ENCODE assay signal across 1 cellular context in genomic region chr1:85259118-85259865, GRCh38.
TF ChIP-seq lines count a peak whose summit lies in the region.

Gene C1orf52 (minus strand): TSS chr1:85259662. CDS start chr1:85259633, 29 bp downstream.

TF ChIP-seq in HepG2, 621 proteins besides CTCF, POLR2A, EP300 and RAD21 (continued from another document and continues in another):
- TF ChIP-seq ZNF740 (CRISPR knock-in tag; IDR thresholded peaks at IDR 0.05) = 0 out of 2 replicates have a peak, but pooled peaks have one; percentile 36
- peak; percentile 88 for TF ChIP-seq SAP130 (CRISPR knock-in tag; IDR thresholded peaks at IDR 0.05; ENCODE audit: low read depth)
- TF ChIP-seq, protein P1, sequence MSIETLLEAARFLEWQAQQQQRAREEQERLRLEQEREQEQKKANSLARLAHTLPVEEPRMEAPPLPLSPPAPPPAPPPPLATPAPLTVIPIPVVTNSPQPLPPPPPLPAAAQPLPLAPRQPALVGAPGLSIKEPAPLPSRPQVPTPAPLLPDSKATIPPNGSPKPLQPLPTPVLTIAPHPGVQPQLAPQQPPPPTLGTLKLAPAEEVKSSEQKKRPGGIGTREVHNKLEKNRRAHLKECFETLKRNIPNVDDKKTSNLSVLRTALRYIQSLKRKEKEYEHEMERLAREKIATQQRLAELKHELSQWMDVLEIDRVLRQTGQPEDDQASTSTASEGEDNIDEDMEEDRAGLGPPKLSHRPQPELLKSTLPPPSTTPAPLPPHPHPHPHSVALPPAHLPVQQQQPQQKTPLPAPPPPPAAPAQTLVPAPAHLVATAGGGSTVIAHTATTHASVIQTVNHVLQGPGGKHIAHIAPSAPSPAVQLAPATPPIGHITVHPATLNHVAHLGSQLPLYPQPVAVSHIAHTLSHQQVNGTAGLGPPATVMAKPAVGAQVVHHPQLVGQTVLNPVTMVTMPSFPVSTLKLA (IDR thresholded peaks at IDR 0.05) = 0 out of 2 replicates have a peak, but pooled peaks have one; percentile 16
- TF ChIP-seq ZNF788 (CRISPR knock-in tag; IDR thresholded peaks at IDR 0.05; ENCODE audit: borderline replicate concordance) = no peak; the same call in 1 of the 2 replicates
- TF ChIP-seq YEATS4 (CRISPR knock-in tag; IDR thresholded peaks at IDR 0.05; ENCODE audit: borderline replicate concordance) = peak; percentile 84
- 0 out of 2 replicates have a peak, but pooled peaks have one; percentile 29 for TF ChIP-seq ZNF143 (CRISPR knock-in tag; IDR thresholded peaks at IDR 0.05)
- TF ChIP-seq SMC3 (IDR thresholded peaks at IDR 0.05; ENCODE audit: low read length) = peak; percentile 28; the same call in 1 of the 2 replicates
- peak; percentile 80 for TF ChIP-seq KDM5B (CRISPR knock-in tag; IDR thresholded peaks at IDR 0.05; ENCODE audit: borderline replicate concordance)
- no peak for TF ChIP-seq TBP (CRISPR knock-in tag; IDR thresholded peaks at IDR 0.05)
- TF ChIP-seq JDP2 (CRISPR knock-in tag; IDR thresholded peaks at IDR 0.05; ENCODE audit: borderline replicate concordance) = no peak
- TF ChIP-seq ZNF230 (CRISPR knock-in tag; IDR thresholded peaks at IDR 0.05) = 0 out of 2 replicates have a peak, but pooled peaks have one; percentile 16
- peak; percentile 77; the same call in 1 of the 2 replicates for TF ChIP-seq NFKB2 (CRISPR knock-in tag; IDR thresholded peaks at IDR 0.05; ENCODE audit: borderline replicate concordance)
- TF ChIP-seq ZNF232 (CRISPR knock-in tag; IDR thresholded peaks at IDR 0.05; ENCODE audit: borderline replicate concordance) = peak; percentile 62; the same call in 1 of the 2 replicates
- peak; percentile 83; the same call in 1 of the 2 replicates for TF ChIP-seq ZNF580 (CRISPR knock-in tag; IDR thresholded peaks at IDR 0.05; ENCODE audit: borderline replicate concordance, low read depth)
- 0 out of 2 replicates have a peak, but pooled peaks have one; percentile 57 for TF ChIP-seq POLR2AphosphoS2 (IDR thresholded peaks at IDR 0.05; ENCODE audit: low read depth, low read length)
- peak; percentile 84 for TF ChIP-seq ZNF501 (CRISPR knock-in tag; IDR thresholded peaks at IDR 0.05)
- TF ChIP-seq TSC22D2 (CRISPR knock-in tag; IDR thresholded peaks at IDR 0.05; ENCODE audit: borderline replicate concordance) = 0 out of 2 replicates have a peak, but pooled peaks have one; percentile 45
- no peak for TF ChIP-seq AGO1 (IDR thresholded peaks at IDR 0.05; ENCODE audit: low read depth, low read length, poor library complexity, severe bottlenecking)
- TF ChIP-seq GATAD1 (CRISPR knock-in tag; IDR thresholded peaks at IDR 0.05) = peak; percentile 84
- TF ChIP-seq ZNF614 (CRISPR knock-in tag; IDR thresholded peaks at IDR 0.05; ENCODE audit: borderline replicate concordance) = peak; percentile 77; the same call in 1 of the 2 replicates
- TF ChIP-seq AHR (CRISPR knock-in tag; IDR thresholded peaks at IDR 0.05) = no peak
- no peak for TF ChIP-seq ZNF850 (CRISPR knock-in tag; conservative IDR thresholded peaks at IDR 0.05)
- TF ChIP-seq, protein P2, sequence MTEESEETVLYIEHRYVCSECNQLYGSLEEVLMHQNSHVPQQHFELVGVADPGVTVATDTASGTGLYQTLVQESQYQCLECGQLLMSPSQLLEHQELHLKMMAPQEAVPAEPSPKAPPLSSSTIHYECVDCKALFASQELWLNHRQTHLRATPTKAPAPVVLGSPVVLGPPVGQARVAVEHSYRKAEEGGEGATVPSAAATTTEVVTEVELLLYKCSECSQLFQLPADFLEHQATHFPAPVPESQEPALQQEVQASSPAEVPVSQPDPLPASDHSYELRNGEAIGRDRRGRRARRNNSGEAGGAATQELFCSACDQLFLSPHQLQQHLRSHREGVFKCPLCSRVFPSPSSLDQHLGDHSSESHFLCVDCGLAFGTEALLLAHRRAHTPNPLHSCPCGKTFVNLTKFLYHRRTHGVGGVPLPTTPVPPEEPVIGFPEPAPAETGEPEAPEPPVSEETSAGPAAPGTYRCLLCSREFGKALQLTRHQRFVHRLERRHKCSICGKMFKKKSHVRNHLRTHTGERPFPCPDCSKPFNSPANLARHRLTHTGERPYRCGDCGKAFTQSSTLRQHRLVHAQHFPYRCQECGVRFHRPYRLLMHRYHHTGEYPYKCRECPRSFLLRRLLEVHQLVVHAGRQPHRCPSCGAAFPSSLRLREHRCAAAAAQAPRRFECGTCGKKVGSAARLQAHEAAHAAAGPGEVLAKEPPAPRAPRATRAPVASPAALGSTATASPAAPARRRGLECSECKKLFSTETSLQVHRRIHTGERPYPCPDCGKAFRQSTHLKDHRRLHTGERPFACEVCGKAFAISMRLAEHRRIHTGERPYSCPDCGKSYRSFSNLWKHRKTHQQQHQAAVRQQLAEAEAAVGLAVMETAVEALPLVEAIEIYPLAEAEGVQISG (CRISPR knock-in tag; IDR thresholded peaks at IDR 0.05) = peak; percentile 92
- peak; percentile 62 for TF ChIP-seq FOSL2 (CRISPR knock-in tag; IDR thresholded peaks at IDR 0.05)
- no peak for TF ChIP-seq TP53 (CRISPR knock-in tag; conservative IDR thresholded peaks at IDR 0.05)
- TF ChIP-seq ZNF263 (CRISPR knock-in tag; IDR thresholded peaks at IDR 0.05) = no peak
- TF ChIP-seq PPARG (CRISPR knock-in tag; conservative IDR thresholded peaks at IDR 0.05) = no peak
- no peak for TF ChIP-seq SP1 (IDR thresholded peaks at IDR 0.05)
- peak; percentile 83 for TF ChIP-seq SP1 (CRISPR knock-in tag; IDR thresholded peaks at IDR 0.05)
- TF ChIP-seq ZNF761 (CRISPR knock-in tag; conservative IDR thresholded peaks at IDR 0.05) = 0 out of 2 replicates have a peak, but pooled peaks have one; percentile 28
- TF ChIP-seq SALL2 (CRISPR knock-in tag; IDR thresholded peaks at IDR 0.05) = 0 out of 2 replicates have a peak, but pooled peaks have one; percentile 49
- 0 out of 2 replicates have a peak, but pooled peaks have one; percentile 34 for TF ChIP-seq ZNF891 (CRISPR knock-in tag; IDR thresholded peaks at IDR 0.05)
- peak; percentile 52 for TF ChIP-seq FOXA3 (CRISPR knock-in tag; IDR thresholded peaks at IDR 0.05)
- TF ChIP-seq ZKSCAN8 (CRISPR knock-in tag; IDR thresholded peaks at IDR 0.05; ENCODE audit: borderline replicate concordance) = no peak
- 0 out of 2 replicates have a peak, but pooled peaks have one; percentile 50 for TF ChIP-seq DR1 (CRISPR knock-in tag; IDR thresholded peaks at IDR 0.05)
- no peak for TF ChIP-seq ZNF569 (CRISPR knock-in tag; IDR thresholded peaks at IDR 0.05; ENCODE audit: borderline replicate concordance)
- TF ChIP-seq ATF5 (CRISPR knock-in tag; IDR thresholded peaks at IDR 0.05; ENCODE audit: low read depth) = no peak
- TF ChIP-seq TRIM24 (CRISPR knock-in tag; IDR thresholded peaks at IDR 0.05) = no peak
- 0 out of 2 replicates have a peak, but pooled peaks have one; percentile 13 for TF ChIP-seq RXRB (CRISPR knock-in tag; IDR thresholded peaks at IDR 0.05; ENCODE audit: borderline replicate concordance)
- peak; percentile 59; the same call in 1 of the 2 replicates for TF ChIP-seq ZNF543 (CRISPR knock-in tag; IDR thresholded peaks at IDR 0.05)
- TF ChIP-seq, protein P3, sequence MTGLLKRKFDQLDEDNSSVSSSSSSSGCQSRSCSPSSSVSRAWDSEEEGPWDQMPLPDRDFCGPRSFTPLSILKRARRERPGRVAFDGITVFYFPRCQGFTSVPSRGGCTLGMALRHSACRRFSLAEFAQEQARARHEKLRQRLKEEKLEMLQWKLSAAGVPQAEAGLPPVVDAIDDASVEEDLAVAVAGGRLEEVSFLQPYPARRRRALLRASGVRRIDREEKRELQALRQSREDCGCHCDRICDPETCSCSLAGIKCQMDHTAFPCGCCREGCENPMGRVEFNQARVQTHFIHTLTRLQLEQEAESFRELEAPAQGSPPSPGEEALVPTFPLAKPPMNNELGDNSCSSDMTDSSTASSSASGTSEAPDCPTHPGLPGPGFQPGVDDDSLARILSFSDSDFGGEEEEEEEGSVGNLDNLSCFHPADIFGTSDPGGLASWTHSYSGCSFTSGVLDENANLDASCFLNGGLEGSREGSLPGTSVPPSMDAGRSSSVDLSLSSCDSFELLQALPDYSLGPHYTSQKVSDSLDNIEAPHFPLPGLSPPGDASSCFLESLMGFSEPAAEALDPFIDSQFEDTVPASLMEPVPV (CRISPR knock-in tag; IDR thresholded peaks at IDR 0.05) = peak; percentile 72; the same call in 1 of the 2 replicates
- peak; percentile 18; the same call in 1 of the 2 replicates for TF ChIP-seq FOXC1 (CRISPR knock-in tag; IDR thresholded peaks at IDR 0.05; ENCODE audit: borderline replicate concordance)
- peak; percentile 12; the same call in 1 of the 2 replicates for TF ChIP-seq ZBTB7A (CRISPR knock-in tag; IDR thresholded peaks at IDR 0.05)
- no peak for TF ChIP-seq ZNF672 (CRISPR knock-in tag; IDR thresholded peaks at IDR 0.05)
- peak; percentile 24; the same call in 1 of the 2 replicates for TF ChIP-seq FOXJ3 (CRISPR knock-in tag; IDR thresholded peaks at IDR 0.05; ENCODE audit: borderline replicate concordance)
- TF ChIP-seq ATF4 (CRISPR knock-in tag; IDR thresholded peaks at IDR 0.05) = no peak
- TF ChIP-seq, protein P4, sequence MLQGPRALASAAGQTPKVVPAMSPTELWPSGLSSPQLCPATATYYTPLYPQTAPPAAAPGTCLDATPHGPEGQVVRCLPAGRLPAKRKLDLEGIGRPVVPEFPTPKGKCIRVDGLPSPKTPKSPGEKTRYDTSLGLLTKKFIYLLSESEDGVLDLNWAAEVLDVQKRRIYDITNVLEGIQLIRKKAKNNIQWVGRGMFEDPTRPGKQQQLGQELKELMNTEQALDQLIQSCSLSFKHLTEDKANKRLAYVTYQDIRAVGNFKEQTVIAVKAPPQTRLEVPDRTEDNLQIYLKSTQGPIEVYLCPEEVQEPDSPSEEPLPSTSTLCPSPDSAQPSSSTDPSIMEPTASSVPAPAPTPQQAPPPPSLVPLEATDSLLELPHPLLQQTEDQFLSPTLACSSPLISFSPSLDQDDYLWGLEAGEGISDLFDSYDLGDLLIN (CRISPR knock-in tag; IDR thresholded peaks at IDR 0.05; ENCODE audit: borderline replicate concordance) = no peak
- TF ChIP-seq SP4 (CRISPR knock-in tag; IDR thresholded peaks at IDR 0.05) = peak; percentile 73
- no peak for TF ChIP-seq SOX6 (IDR thresholded peaks at IDR 0.05)
- TF ChIP-seq SOX6 (CRISPR knock-in tag; IDR thresholded peaks at IDR 0.05) = peak; percentile 27; the same call in 1 of the 2 replicates
- peak; percentile 24; the same call in 1 of the 2 replicates for TF ChIP-seq PAXIP1 (CRISPR knock-in tag; conservative IDR thresholded peaks at IDR 0.05)
- TF ChIP-seq, protein P5, sequence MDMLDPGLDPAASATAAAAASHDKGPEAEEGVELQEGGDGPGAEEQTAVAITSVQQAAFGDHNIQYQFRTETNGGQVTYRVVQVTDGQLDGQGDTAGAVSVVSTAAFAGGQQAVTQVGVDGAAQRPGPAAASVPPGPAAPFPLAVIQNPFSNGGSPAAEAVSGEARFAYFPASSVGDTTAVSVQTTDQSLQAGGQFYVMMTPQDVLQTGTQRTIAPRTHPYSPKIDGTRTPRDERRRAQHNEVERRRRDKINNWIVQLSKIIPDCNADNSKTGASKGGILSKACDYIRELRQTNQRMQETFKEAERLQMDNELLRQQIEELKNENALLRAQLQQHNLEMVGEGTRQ (IDR thresholded peaks at IDR 0.05; ENCODE audit: low read depth, low read length) = no peak
- TF ChIP-seq, protein P5 (CRISPR knock-in tag; IDR thresholded peaks at IDR 0.05; ENCODE audit: borderline replicate concordance) = no peak
- no peak for TF ChIP-seq GZF1 (CRISPR knock-in tag; IDR thresholded peaks at IDR 0.05)
- 0 out of 2 replicates have a peak, but pooled peaks have one; percentile 47 for TF ChIP-seq NRL (CRISPR knock-in tag; IDR thresholded peaks at IDR 0.05; ENCODE audit: borderline replicate concordance)
